27 cellular contexts compared by ENCODE assay signal in the genomic region with DNA sequence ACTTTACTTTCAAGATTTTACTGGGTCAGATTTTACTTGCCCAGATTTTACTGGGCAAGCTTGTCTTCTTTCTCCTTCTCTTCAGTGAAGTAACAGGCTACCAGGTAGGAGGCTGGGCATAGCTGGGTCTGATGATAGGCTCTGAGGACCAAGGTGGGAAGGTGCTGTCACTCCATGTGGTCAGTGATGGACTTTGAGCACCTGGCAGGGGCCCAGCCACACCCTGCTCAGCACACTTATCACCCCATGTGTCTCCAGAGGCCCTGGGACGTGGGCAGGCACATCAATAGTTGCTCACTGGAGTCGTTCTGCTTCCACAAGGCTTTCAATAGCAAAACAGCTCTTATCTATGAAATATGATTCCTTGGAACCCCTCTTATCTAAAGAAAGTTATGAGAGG.
"Had no signal": no experiment of that assay in that cellular context is flagged by ENCODE, and none has a peak within 500 bp of the region (broad histone marks: within the 10 kb centered on the region; RNA-seq: fewer than 3 reads in every experiment).

No MANE protein-coding gene starts in this region.

- H3K36me3 ChIP-seq: ovary, right lobe of liver, sigmoid colon, suprapubic skin, transverse colon, upper lobe of right lung, uterus had no signal

- H3K79me2 ChIP-seq: parathyroid adenoma had no signal

- DNase-seq: naive thymus-derived CD8-positive, alpha-beta T cell; nephron progenitor cell; occipital lobe; ovary; posterior cingulate gyrus; psoas muscle; right cardiac atrium; right lobe of liver; sigmoid colon; small intestine; stimulated activated CD4-positive, alpha-beta T cell treated with anti-CD3 and anti-CD28 coated beads, Interleukin-15, amount 100 ng/mL, for 24 hours; stimulated activated CD4-positive, alpha-beta T cell treated with anti-CD3 and anti-CD28 coated beads, Interleukin-2, amount 100 ng/mL, for 24 hours; stimulated activated CD4-positive, alpha-beta T cell treated with anti-CD3 and anti-CD28 coated beads, Interleukin-2, amount 100 ng/mL, for 48 hours; stimulated activated CD4-positive, alpha-beta T cell treated with anti-CD3 and anti-CD28 coated beads, Interleukin-4, amount 100 ng/mL, for 24 hours; stimulated activated naive B cell treated with anti-CD40 and anti-IgM and Interleukin-4, amounts not matched to agents 10 μg/mL and 1 μg/mL and 100 μg/mL, for 72 hours; stimulated activated naive CD4-positive, alpha-beta T cell treated with Interleukin-2 at 50 U/mL for 16 hours; stimulated activated naive CD8-positive, alpha-beta T cell treated with anti-CD3 and anti-CD28 coated beads, Interleukin-15, amount 100 ng/mL, for 72 hours; substantia nigra; testis; tibial artery; transverse colon; upper lobe of right lung; uterus had no signal

- H3K4me3 ChIP-seq: ovary, psoas muscle, right lobe of liver, sigmoid colon, suprapubic skin, testis, tibial artery, transverse colon, upper lobe of right lung, uterus had no signal

- ATAC-seq: naive thymus-derived CD8-positive, alpha-beta T cell; natural killer cell treated with Interleukin-12 subunit alpha and Interleukin-12 subunit beta and Interleukin-15 and Interleukin-18, amount 100 ng/mL, for 72 hours; psoas muscle; right cardiac atrium; right lobe of liver; stimulated activated effector memory CD8-positive, alpha-beta T cell treated with anti-CD3 and anti-CD28 coated beads, Interleukin-12 subunit alpha, Interleukin-12 subunit beta, amount 100 ng/mL, for 72 hours; stimulated activated naive B cell treated with anti-CD40 and anti-IgM and Interleukin-4, amounts not matched to agents 10 μg/mL and 1 μg/mL and 100 μg/mL, for 72 hours; stimulated activated naive CD8-positive, alpha-beta T cell treated with anti-CD3 and anti-CD28 coated beads, Interleukin-15, amount 100 ng/mL, for 72 hours; upper lobe of right lung had no signal

- H3K9me3 ChIP-seq: ovary, psoas muscle, sigmoid colon, suprapubic skin, testis, transverse colon, uterus had no signal

- H2AFZ ChIP-seq: parathyroid adenoma had no signal

- H3K4me1 ChIP-seq: parathyroid adenoma, psoas muscle, right lobe of liver, sigmoid colon, suprapubic skin, testis, tibial artery, transverse colon, upper lobe of right lung, uterus had no signal

- H3K27me3 ChIP-seq: ovary, right lobe of liver, sigmoid colon, testis, tibial artery, transverse colon, upper lobe of right lung, uterus had no signal

- H3K9ac ChIP-seq: parathyroid adenoma had no signal

- H3K27ac ChIP-seq: ovary, parathyroid adenoma, psoas muscle, right lobe of liver, sigmoid colon, suprapubic skin, testis, tibial artery, transverse colon, upper lobe of right lung, uterus had no signal
